Comparison of ENCODE assay signal across 19 cellular contexts in genomic region chr2:48395658-48396057, GRCh38. TPM values are rescaled to one million over a fixed set of nuclear protein-coding genes. Genes with fewer than 3 reads are reported as not detected.
A peak's percentile ranks its signal among the peaks of the same experiment; 100 is the strongest.
DNase-seq lines count a peak whose midpoint lies in the region; ATAC-seq, FAIRE-seq and TF ChIP-seq lines count a peak whose summit lies in the region.
"Had no signal": no experiment of that assay in that cellular context is flagged by ENCODE, and none has a peak within 500 bp of the region (broad histone marks: within the 10 kb centered on the region; RNA-seq: fewer than 3 reads in every experiment).

No MANE protein-coding gene starts in this region.

- H3K4me2 ChIP-seq in Loucy (ENCODE audit: low read depth, low read length, poor library complexity, severe bottlenecking) (peak overlapping the region; percentile 58), GM12878 (ENCODE audit: control insufficient read depth, insufficient read depth) (no peak overlapping the region)

- H3K9me3 Mint-ChIP-seq in activated T-cell treated with anti-CD3 and anti-CD28 coated beads, Interleukin-2, amount 50 U/mL, for 24 hours, result no peaks in the 10 kb centered on the region
- H3K9me3 Mint-ChIP-seq: central memory CD8-positive, alpha-beta T cell; effector memory CD8-positive, alpha-beta T cell had no signal

- no peak for FAIRE-seq in GM12878 (lab: Jason Lieb, UNC)

- no peak overlapping the region for H3K4me3 Mint-ChIP-seq in activated T-cell treated with anti-CD3 and anti-CD28 coated beads, Interleukin-2, amount 50 U/mL, for 24 hours
- H3K4me3 Mint-ChIP-seq: central memory CD8-positive, alpha-beta T cell; effector memory CD8-positive, alpha-beta T cell; HFFc6 had no signal

- H3K4me3 ChIP-seq in Loucy (ENCODE audit: low read length, poor library complexity, severe bottlenecking) (peak overlapping the region; percentile 52), GM12878 (no peak overlapping the region)
- H3K4me3 ChIP-seq: Peyer's patch had no signal

- no peaks in the 10 kb centered on the region for H3K27me3 Mint-ChIP-seq in activated T-cell treated with anti-CD3 and anti-CD28 coated beads, Interleukin-2, amount 50 U/mL, for 24 hours
- H3K27me3 Mint-ChIP-seq: central memory CD8-positive, alpha-beta T cell; effector memory CD8-positive, alpha-beta T cell had no signal

- H3K36me3 Mint-ChIP-seq in activated T-cell treated with anti-CD3 and anti-CD28 coated beads, Interleukin-2, amount 50 U/mL, for 24 hours (ENCODE audit: low read depth), result no peaks in the 10 kb centered on the region

- H3K27ac Mint-ChIP-seq in activated T-cell treated with anti-CD3 and anti-CD28 coated beads, Interleukin-2, amount 50 U/mL, for 24 hours, result peak overlapping the region; percentile 2
- H3K27ac Mint-ChIP-seq: effector memory CD8-positive, alpha-beta T cell; HFFc6 had no signal

- no peak for DNase-seq in activated T-cell treated with anti-CD3 and anti-CD28 coated beads, Interleukin-2, amount 50 U/mL, for 24 hours
- DNase-seq in activated T-cell treated with anti-CD3 and anti-CD28 coated beads for 4 hours, result no peak
- no peak for DNase-seq in GM12878 (ENCODE audit: low read depth, low spot score)
- no peak for DNase-seq in stimulated activated naive CD8-positive, alpha-beta T cell treated with anti-CD3 and anti-CD28 coated beads, Interleukin-15, Interleukin-2, amounts not matched to agents 100 U/mL and 50 U/mL, for 24 hours
- no peak for DNase-seq in activated effector memory CD4-positive, alpha-beta T cell treated with Interleukin-2 at 50 U/mL for 16 hours
- DNase-seq: amniotic stem cell; DMS 273 treated with DMSO at 0.1 percent for 48 hours; effector memory CD8-positive, alpha-beta T cell; HFFc6; left colon; NCI-H2107; Peyer's patch; substantia nigra had no signal

- H2AFZ ChIP-seq in Loucy (ENCODE audit: low read length) (peak overlapping the region; percentile 82), GM12878 (ENCODE audit: control insufficient read depth, low read depth, low read length) (peak overlapping the region; percentile 34)

- TF ChIP-seq EP300 in GM12878 (IDR thresholded peaks at IDR 0.05; ENCODE audit: borderline replicate concordance in 1 of 2, control insufficient read depth in 1 of 2, low read depth in 2 of 2, low read length in 2 of 2), result no peak

- no peak overlapping the region for H3K27ac ChIP-seq in GM12878 (ENCODE audit: control insufficient read depth, insufficient read depth)
- H3K27ac ChIP-seq: VCaP had no signal

- H3K9ac ChIP-seq in Loucy (ENCODE audit: low read depth, low read length, poor library complexity, severe bottlenecking) (peak overlapping the region; percentile 54), GM12878 (ENCODE audit: control insufficient read depth, insufficient read depth, low read length) (no peak overlapping the region)

- H3K4me1 Mint-ChIP-seq in activated T-cell treated with anti-CD3 and anti-CD28 coated beads, Interleukin-2, amount 50 U/mL, for 24 hours (ENCODE audit: low read depth), result peaks cover 10% of the 10 kb centered on the region

- POLR2A ChIA-PET in GM12878 (lab: Charles Lee), result interaction anchor here (1.3 kb wide), 1 partner anchor 14 kb away, joined by 3 read pairs; no protein-coding TSS in a partner anchor

- WGBS in GM12878 (ENCODE audit: insufficient coverage, insufficient replicate concordance, low lambda C conversion rate, missing lambda C conversion rate), result 41% methylated on average over 3 of the region's 3 CpGs

- intact Hi-C loops in GM12878 (cut with micrococcal nuclease; ENCODE audit: unreplicated experiment), result no loop called here

- SMC1A ChIA-PET in GM12878 (lab: Charles Lee; ENCODE audit: uncharacterized antibody, unreplicated experiment), result interaction anchor here (1.3 kb wide), 2 partner anchors 14 to 23 kb away, joined by 3 to 4 read pairs; no protein-coding TSS in a partner anchor

- H3K4me1 ChIP-seq in Loucy (ENCODE audit: insufficient read depth, low read length, poor library complexity, severe bottlenecking) (peaks cover 18% of the 10 kb centered on the region), GM12878 (ENCODE audit: control insufficient read depth, insufficient read depth, low read length) (no peaks in the 10 kb centered on the region)

- TF ChIP-seq RAD21 in GM12878 (IDR thresholded peaks at IDR 0.05; ENCODE audit: insufficient read depth, low read depth, low read length), result no peak

- no TSS peak for BruUV-seq in GM12878 (replicated peaks; lab: Mats Ljungman, UMichigan)

- H3K9me3 ChIP-seq in Loucy (ENCODE audit: insufficient read depth, low read depth, low read length), result no peaks in the 10 kb centered on the region
- no peaks in the 10 kb centered on the region; the same call in 2 of the 3 replicates for H3K9me3 ChIP-seq in GM12878 (replicated peaks; ENCODE audit: control insufficient read depth, insufficient read depth, low read length)
- H3K9me3 ChIP-seq: Peyer's patch had no signal

- ATAC-seq in GM12878 (no peak), GM19467 (IDR thresholded peaks at IDR 0.05; ENCODE audit: unreplicated experiment) (no peak), GM19452 (IDR thresholded peaks at IDR 0.05; ENCODE audit: unreplicated experiment) (no peak)
- ATAC-seq in stimulated activated naive CD8-positive, alpha-beta T cell treated with anti-CD3 and anti-CD28 coated beads, Interleukin-15, Interleukin-2, amounts not matched to agents 100 U/mL and 50 U/mL, for 24 hours, result peak; percentile 19
- ATAC-seq: effector memory CD8-positive, alpha-beta T cell; left colon; sciatic nerve had no signal

- H3K9me2 ChIP-seq in Loucy (replicated peaks; ENCODE audit: low read depth, low read length), result no peaks in the 10 kb centered on the region

- TF ChIP-seq POLR2A in GM12878 (IDR thresholded peaks at IDR 0.05; ENCODE audit: low read depth, low read length), result no peak

- H3K27me3 ChIP-seq in Loucy (ENCODE audit: insufficient read depth, low read length, poor library complexity, severe bottlenecking) (no peaks in the 10 kb centered on the region), GM12878 (replicated peaks in 1 of 2; ENCODE audit: control insufficient read depth in 2 of 2, insufficient read depth in 2 of 2, low read length in 1 of 2) (no peaks in the 10 kb centered on the region)
- H3K27me3 ChIP-seq: Peyer's patch had no signal

- in situ Hi-C loops in GM12878 (cut with MboI), result no loop called here

- H4K20me1 ChIP-seq in Loucy (ENCODE audit: insufficient read depth, low read length, poor library complexity, severe bottlenecking) (no peaks in the 10 kb centered on the region), GM12878 (ENCODE audit: control insufficient read depth, insufficient read depth) (no peaks in the 10 kb centered on the region)

- TF ChIP-seq CTCF in Loucy (conservative IDR thresholded peaks at IDR 0.05; ENCODE audit: low read length) (no peak), GM12878 (IDR thresholded peaks at IDR 0.05 in 2 of 3, conservative IDR thresholded peaks at IDR 0.05 in 1 of 3; ENCODE audit: control insufficient read depth in 2 of 3, extremely low read depth in 1 of 3, insufficient read depth in 1 of 3, low read depth in 3 of 3, low read length in 3 of 3) (no peak)

- no peaks in the 10 kb centered on the region for H3K79me2 ChIP-seq in Loucy (ENCODE audit: insufficient read depth, low read length)
- H3K79me2 ChIP-seq in GM12878 (ENCODE audit: control insufficient read depth, insufficient read depth, low read length), result no peaks in the 10 kb centered on the region

- RAD21 ChIA-PET in GM12878 (lab: Charles Lee; ENCODE audit: unreplicated experiment), result no interaction called here

- CTCF ChIA-PET in GM12878 (lab: Yijun Ruan, JAX), result interaction anchor here (0.7 kb wide), 1 partner anchor 42 kb away, joined by 5 read pairs; no protein-coding TSS in a partner anchor

- no peaks in the 10 kb centered on the region for H3F3A ChIP-seq in Loucy (ENCODE audit: low read depth)

- H3K36me3 ChIP-seq in Loucy (ENCODE audit: insufficient read depth, low read length) (no peaks in the 10 kb centered on the region), GM12878 (ENCODE audit: control insufficient read depth in 2 of 2, insufficient read depth in 2 of 2, low read length in 1 of 2) (no peaks in the 10 kb centered on the region)
- H3K36me3 ChIP-seq: Peyer's patch had no signal

TF ChIP-seq in GM12878, 131 proteins besides CTCF, POLR2A, EP300 and RAD21 (continues in another document):
- TF ChIP-seq E4F1 (IDR thresholded peaks at IDR 0.05; ENCODE audit: borderline replicate concordance, partially characterized antibody) (no peak), MYC (IDR thresholded peaks at IDR 0.05; ENCODE audit: insufficient read depth, insufficient read length, insufficient replicate concordance, low read length, severe bottlenecking) (no peak)

RNA-seq across cellular contexts. Expression of gene PPP1R21, which starts 44.9 kb away (rescaled TPM):
- 46.6 and 49.7 TPM in 2 replicates for total RNA-seq in GM12878 (2013; cell fraction: nucleolus; rRNA removed)
- total RNA-seq in GM12878 (2014; rRNA removed) (16.3 and 17.3 TPM in 2 replicates), GM12878 (2014; rRNA removed; fragmentation: Illumina TruSeq; extraction: Trizol) (18.6 and 20.2 TPM in 2 replicates), GM12878 (2021) (20.2 and 20.4 TPM in 2 replicates)
- polyA plus RNA-seq in GM12878 (2011; ENCODE audit: low read depth), result 19.3 TPM
- polyA plus RNA-seq in GM12878 (2011; rRNA removed) (33.9 and 48.3 TPM in 2 replicates), GM12878 (2014; fragmentation: Illumina TruSeq; extraction: Trizol) (27.8 and 37.0 TPM in 2 replicates), GM12878 (2014; fragmentation: Nextera tagmentation; extraction: Ambion mirVana) (10 to 100 TPM; 15.0 to 19.9 TPM), GM12878 (2014; rRNA removed) (14.0 and 18.2 TPM in 2 replicates), GM12878 (2016; fragmentation: Nextera tagmentation; extraction: Ambion mirVana) (10 to 100 TPM; 23.3 to 23.4 TPM)
- polyA plus RNA-seq in GM12878 (2011; cell fraction: cytosol; rRNA removed), result 14.4 and 20.8 TPM in 2 replicates
- polyA plus RNA-seq in GM12878 (2011; cell fraction: nucleus; rRNA removed), result 33.0 and 34.6 TPM in 2 replicates
- polyA plus RNA-seq in GM12878 (2012), result 20.3 and 30.4 TPM in 2 replicates
- polyA minus RNA-seq in GM12878 (2011; rRNA and poly(A)+ RNA removed), result 27.8 and 33.1 TPM in 2 replicates
- 8.7 and 9.8 TPM in 2 replicates for polyA minus RNA-seq in GM12878 (2011; cell fraction: cytosol; rRNA and poly(A)+ RNA removed)
- polyA minus RNA-seq in GM12878 (2011; cell fraction: nucleus; rRNA and poly(A)+ RNA removed), result 22.0 and 26.3 TPM in 2 replicates
